1 cellular context compared by ENCODE assay signal in the genomic region with DNA sequence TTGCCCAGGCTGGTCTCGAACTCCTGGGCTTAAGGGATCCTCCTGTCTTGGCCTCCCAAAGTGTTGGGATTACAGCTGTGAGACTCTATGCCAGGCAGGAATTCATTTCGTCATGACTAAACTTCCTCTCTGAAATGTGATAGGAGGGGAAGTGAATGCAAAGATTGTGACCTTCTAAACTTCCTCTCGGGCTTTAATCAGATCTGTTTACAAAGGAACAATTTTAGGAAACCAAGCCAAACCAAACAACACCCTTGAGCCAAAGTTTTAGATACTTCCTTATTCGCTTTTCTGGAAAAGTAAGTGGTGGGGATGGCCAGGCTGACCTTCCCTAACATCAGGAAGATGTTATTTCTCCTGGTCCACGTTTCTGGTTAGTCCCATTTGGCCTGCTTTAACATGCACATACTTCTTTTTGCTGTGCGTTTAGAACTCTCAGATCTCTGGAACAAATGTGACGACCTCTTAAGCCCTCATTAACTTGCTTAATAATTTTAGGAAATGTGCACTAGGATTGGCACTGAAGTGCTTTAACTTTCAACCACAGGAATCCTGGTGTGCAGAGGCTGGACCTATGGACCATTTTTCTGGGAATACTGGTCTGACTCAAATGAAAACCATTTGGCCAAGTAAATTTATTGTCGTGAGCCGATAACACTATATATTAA.
TF ChIP-seq lines count a peak whose summit lies in the region.

No MANE protein-coding gene starts in this region.

TF ChIP-seq in HepG2, 621 proteins besides CTCF, POLR2A, EP300 and RAD21 (continued from another document and continues in another):
- TF ChIP-seq AHDC1 (CRISPR knock-in tag; IDR thresholded peaks at IDR 0.05; ENCODE audit: borderline replicate concordance) = peak; percentile 64; the same call in 1 of the 2 replicates
- TF ChIP-seq, protein P1, sequence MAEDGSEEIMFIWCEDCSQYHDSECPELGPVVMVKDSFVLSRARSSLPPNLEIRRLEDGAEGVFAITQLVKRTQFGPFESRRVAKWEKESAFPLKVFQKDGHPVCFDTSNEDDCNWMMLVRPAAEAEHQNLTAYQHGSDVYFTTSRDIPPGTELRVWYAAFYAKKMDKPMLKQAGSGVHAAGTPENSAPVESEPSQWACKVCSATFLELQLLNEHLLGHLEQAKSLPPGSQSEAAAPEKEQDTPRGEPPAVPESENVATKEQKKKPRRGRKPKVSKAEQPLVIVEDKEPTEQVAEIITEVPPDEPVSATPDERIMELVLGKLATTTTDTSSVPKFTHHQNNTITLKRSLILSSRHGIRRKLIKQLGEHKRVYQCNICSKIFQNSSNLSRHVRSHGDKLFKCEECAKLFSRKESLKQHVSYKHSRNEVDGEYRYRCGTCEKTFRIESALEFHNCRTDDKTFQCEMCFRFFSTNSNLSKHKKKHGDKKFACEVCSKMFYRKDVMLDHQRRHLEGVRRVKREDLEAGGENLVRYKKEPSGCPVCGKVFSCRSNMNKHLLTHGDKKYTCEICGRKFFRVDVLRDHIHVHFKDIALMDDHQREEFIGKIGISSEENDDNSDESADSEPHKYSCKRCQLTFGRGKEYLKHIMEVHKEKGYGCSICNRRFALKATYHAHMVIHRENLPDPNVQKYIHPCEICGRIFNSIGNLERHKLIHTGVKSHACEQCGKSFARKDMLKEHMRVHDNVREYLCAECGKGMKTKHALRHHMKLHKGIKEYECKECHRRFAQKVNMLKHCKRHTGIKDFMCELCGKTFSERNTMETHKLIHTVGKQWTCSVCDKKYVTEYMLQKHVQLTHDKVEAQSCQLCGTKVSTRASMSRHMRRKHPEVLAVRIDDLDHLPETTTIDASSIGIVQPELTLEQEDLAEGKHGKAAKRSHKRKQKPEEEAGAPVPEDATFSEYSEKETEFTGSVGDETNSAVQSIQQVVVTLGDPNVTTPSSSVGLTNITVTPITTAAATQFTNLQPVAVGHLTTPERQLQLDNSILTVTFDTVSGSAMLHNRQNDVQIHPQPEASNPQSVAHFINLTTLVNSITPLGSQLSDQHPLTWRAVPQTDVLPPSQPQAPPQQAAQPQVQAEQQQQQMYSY (CRISPR knock-in tag; IDR thresholded peaks at IDR 0.05) = no peak
- TF ChIP-seq ADNP (CRISPR knock-in tag; IDR thresholded peaks at IDR 0.05) = 0 out of 2 replicates have a peak, but pooled peaks have one; percentile 8
- TF ChIP-seq ZNF367 (CRISPR knock-in tag; IDR thresholded peaks at IDR 0.05; ENCODE audit: borderline replicate concordance) = no peak
- TF ChIP-seq, protein P2, sequence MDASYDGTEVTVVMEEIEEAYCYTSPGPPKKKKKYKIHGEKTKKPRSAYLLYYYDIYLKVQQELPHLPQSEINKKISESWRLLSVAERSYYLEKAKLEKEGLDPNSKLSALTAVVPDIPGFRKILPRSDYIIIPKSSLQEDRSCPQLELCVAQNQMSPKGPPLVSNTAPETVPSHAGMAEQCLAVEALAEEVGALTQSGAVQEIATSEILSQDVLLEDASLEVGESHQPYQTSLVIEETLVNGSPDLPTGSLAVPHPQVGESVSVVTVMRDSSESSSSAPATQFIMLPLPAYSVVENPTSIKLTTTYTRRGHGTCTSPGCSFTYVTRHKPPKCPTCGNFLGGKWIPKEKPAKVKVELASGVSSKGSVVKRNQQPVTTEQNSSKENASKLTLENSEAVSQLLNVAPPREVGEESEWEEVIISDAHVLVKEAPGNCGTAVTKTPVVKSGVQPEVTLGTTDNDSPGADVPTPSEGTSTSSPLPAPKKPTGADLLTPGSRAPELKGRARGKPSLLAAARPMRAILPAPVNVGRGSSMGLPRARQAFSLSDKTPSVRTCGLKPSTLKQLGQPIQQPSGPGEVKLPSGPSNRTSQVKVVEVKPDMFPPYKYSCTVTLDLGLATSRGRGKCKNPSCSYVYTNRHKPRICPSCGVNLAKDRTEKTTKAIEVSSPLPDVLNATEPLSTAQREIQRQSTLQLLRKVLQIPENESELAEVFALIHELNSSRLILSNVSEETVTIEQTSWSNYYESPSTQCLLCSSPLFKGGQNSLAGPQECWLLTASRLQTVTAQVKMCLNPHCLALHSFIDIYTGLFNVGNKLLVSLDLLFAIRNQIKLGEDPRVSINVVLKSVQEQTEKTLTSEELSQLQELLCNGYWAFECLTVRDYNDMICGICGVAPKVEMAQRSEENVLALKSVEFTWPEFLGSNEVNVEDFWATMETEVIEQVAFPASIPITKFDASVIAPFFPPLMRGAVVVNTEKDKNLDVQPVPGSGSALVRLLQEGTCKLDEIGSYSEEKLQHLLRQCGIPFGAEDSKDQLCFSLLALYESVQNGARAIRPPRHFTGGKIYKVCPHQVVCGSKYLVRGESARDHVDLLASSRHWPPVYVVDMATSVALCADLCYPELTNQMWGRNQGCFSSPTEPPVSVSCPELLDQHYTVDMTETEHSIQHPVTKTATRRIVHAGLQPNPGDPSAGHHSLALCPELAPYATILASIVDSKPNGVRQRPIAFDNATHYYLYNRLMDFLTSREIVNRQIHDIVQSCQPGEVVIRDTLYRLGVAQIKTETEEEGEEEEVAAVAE (CRISPR knock-in tag; IDR thresholded peaks at IDR 0.05; ENCODE audit: borderline replicate concordance) = no peak
- TF ChIP-seq MAF1 (CRISPR knock-in tag; IDR thresholded peaks at IDR 0.05; ENCODE audit: borderline replicate concordance) = no peak
- no peak for TF ChIP-seq TEAD2 (CRISPR knock-in tag; IDR thresholded peaks at IDR 0.05)
- TF ChIP-seq, protein P3, sequence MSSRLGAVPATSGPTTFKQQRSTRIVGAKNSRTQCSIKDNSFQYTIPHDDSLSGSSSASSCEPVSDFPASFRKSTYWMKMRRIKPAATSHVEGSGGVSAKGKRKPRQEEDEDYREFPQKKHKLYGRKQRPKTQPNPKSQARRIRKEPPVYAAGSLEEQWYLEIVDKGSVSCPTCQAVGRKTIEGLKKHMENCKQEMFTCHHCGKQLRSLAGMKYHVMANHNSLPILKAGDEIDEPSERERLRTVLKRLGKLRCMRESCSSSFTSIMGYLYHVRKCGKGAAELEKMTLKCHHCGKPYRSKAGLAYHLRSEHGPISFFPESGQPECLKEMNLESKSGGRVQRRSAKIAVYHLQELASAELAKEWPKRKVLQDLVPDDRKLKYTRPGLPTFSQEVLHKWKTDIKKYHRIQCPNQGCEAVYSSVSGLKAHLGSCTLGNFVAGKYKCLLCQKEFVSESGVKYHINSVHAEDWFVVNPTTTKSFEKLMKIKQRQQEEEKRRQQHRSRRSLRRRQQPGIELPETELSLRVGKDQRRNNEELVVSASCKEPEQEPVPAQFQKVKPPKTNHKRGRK (CRISPR knock-in tag; IDR thresholded peaks at IDR 0.05) = no peak
- peak; percentile 81 for TF ChIP-seq MED1 (CRISPR knock-in tag; IDR thresholded peaks at IDR 0.05)
- TF ChIP-seq KDM1A (CRISPR knock-in tag; IDR thresholded peaks at IDR 0.05) = peak; percentile 65; the same call in 1 of the 2 replicates
- TF ChIP-seq CERS6 (CRISPR knock-in tag; IDR thresholded peaks at IDR 0.05) = no peak
- TF ChIP-seq NFE2L1 (CRISPR knock-in tag; IDR thresholded peaks at IDR 0.05; ENCODE audit: borderline replicate concordance) = no peak
- no peak for TF ChIP-seq GZF1 (CRISPR knock-in tag; IDR thresholded peaks at IDR 0.05)
- no peak for TF ChIP-seq ZNF274 (CRISPR knock-in tag; IDR thresholded peaks at IDR 0.05)
- TF ChIP-seq RNF2 (conservative IDR thresholded peaks at IDR 0.05; ENCODE audit: low read depth) = no peak
- TF ChIP-seq ZNF280B (CRISPR knock-in tag; IDR thresholded peaks at IDR 0.05; ENCODE audit: borderline replicate concordance) = no peak
- TF ChIP-seq RERE (CRISPR knock-in tag; IDR thresholded peaks at IDR 0.05; ENCODE audit: low read depth) = no peak
- no peak for TF ChIP-seq SRSF9 (IDR thresholded peaks at IDR 0.05; ENCODE audit: borderline replicate concordance, insufficient read depth, low read depth, low read length, poor library complexity, severe bottlenecking)
- TF ChIP-seq ZNF441 (CRISPR knock-in tag; IDR thresholded peaks at IDR 0.05; ENCODE audit: borderline replicate concordance) = no peak
